ENCODE assay signal across 1 cellular context in genomic region chr19:16945364-16945714, GRCh38.
TF ChIP-seq lines count a peak whose summit lies in the region.

No MANE protein-coding gene starts in this region.

TF ChIP-seq in K562, 482 proteins besides CTCF, POLR2A, EP300 and RAD21 (continued from another document):
- no peak for TF ChIP-seq ZBTB2 (IDR thresholded peaks at IDR 0.05)
- no peak for TF ChIP-seq EHMT2 (IDR thresholded peaks at IDR 0.05)
- TF ChIP-seq ZNF253 (CRISPR knock-in tag; conservative IDR thresholded peaks at IDR 0.05), result no peak
- TF ChIP-seq PRPF4 (IDR thresholded peaks at IDR 0.05; ENCODE audit: insufficient read depth, low read depth, low read length, poor library complexity, severe bottlenecking), result no peak
- TF ChIP-seq SFPQ (IDR thresholded peaks at IDR 0.05; ENCODE audit: low read depth, low read length), result no peak
- no peak for TF ChIP-seq ZHX1 (conservative IDR thresholded peaks at IDR 0.05; ENCODE audit: low read length)
- no peak for TF ChIP-seq ZNF785 (CRISPR knock-in tag; IDR thresholded peaks at IDR 0.05)
